In genomic region chr2:190215620-190216019, GRCh38 we compare ENCODE assay signal across 19 cellular contexts.
DNase-seq lines count a peak whose midpoint lies in the region; ATAC-seq and TF ChIP-seq lines count a peak whose summit lies in the region.
"Had no signal": no experiment of that assay in that cellular context is flagged by ENCODE, and none has a peak within 500 bp of the region (broad histone marks: within the 10 kb centered on the region; RNA-seq: fewer than 3 reads in every experiment).

No MANE protein-coding gene starts in this region.

- DNase-seq in SK-N-SH (peak; percentile 3), KBM-7 (peak; percentile 26), endothelial cell (ENCODE audit: low spot score) (no peak), neural progenitor cell (ENCODE audit: low spot score) (peak; percentile 73), NCI-H2081 (lab: John Stamatoyannopoulos, UW) (no peak), lower leg skin (ENCODE audit: low spot score in 2 of 2) (no peak), NCI-H2227 (lab: John Stamatoyannopoulos, UW; ENCODE audit: unreplicated experiment) (no peak)
- DNase-seq: activated naive CD8-positive, alpha-beta T cell treated with anti-CD3 and anti-CD28 coated beads for 36 hours; CD4-positive, CD25-positive, alpha-beta regulatory T cell; central memory CD4-positive, alpha-beta T cell; gastrocnemius medialis; mesendoderm; MG63; NCI-H2107; NCI-H774; ovary; stimulated activated CD4-positive, alpha-beta T cell treated with anti-CD3 and anti-CD28 coated beads, Interleukin-4, amount 100 ng/mL, for 4 hours; trophoblast cell had no signal

- H4K20me1 ChIP-seq in SK-N-SH (ENCODE audit: insufficient read depth) (no peaks in the 10 kb centered on the region), neural progenitor cell (ENCODE audit: low read depth) (peaks cover 14% of the 10 kb centered on the region)

- no peak overlapping the region for H3K4me3 Mint-ChIP-seq in endothelial cell (ENCODE audit: unreplicated experiment)
- H3K4me3 Mint-ChIP-seq in neural progenitor cell = no peak overlapping the region
- H3K4me3 Mint-ChIP-seq: activated naive CD8-positive, alpha-beta T cell treated with anti-CD3 and anti-CD28 coated beads for 36 hours had no signal

- TF ChIP-seq CTCF in SK-N-SH (IDR thresholded peaks at IDR 0.05) (no peak), endothelial cell (IDR thresholded peaks at IDR 0.05; ENCODE audit: unreplicated experiment) (no peak), neural progenitor cell (IDR thresholded peaks at IDR 0.05) (no peak), lower leg skin (IDR thresholded peaks at IDR 0.05) (no peak)

- H3K4me3 ChIP-seq in SK-N-SH (ENCODE audit: low read depth in 2 of 2, low read length in 1 of 2) = no peak overlapping the region
- no peak overlapping the region for H3K4me3 ChIP-seq in neural progenitor cell
- H3K4me3 ChIP-seq in lower leg skin (ENCODE audit: low read depth, poor library complexity, severe bottlenecking) = no peak overlapping the region
- H3K4me3 ChIP-seq: gastrocnemius medialis, MG63, ovary had no signal

- H3K36me3 Mint-ChIP-seq in endothelial cell (ENCODE audit: low read depth, unreplicated experiment) = no peaks in the 10 kb centered on the region
- peaks cover 6% of the 10 kb centered on the region for H3K36me3 Mint-ChIP-seq in neural progenitor cell

- H3K27me3 Mint-ChIP-seq in endothelial cell (ENCODE audit: unreplicated experiment) = peaks cover 10% of the 10 kb centered on the region
- peaks cover 2% of the 10 kb centered on the region for H3K27me3 Mint-ChIP-seq in neural progenitor cell (ENCODE audit: insufficient read depth, low read depth)
- H3K27me3 Mint-ChIP-seq: activated naive CD8-positive, alpha-beta T cell treated with anti-CD3 and anti-CD28 coated beads for 36 hours; CD4-positive, CD25-positive, alpha-beta regulatory T cell had no signal

- no peak for TF ChIP-seq POLR2A in lower leg skin (IDR thresholded peaks at IDR 0.05)

- ATAC-seq in SK-N-SH treated with all-trans-retinoic acid at 6 μM for 48 hours = no peak
- ATAC-seq: gastrocnemius medialis had no signal

- H3K79me2 ChIP-seq in SK-N-SH (ENCODE audit: insufficient read depth) (no peaks in the 10 kb centered on the region), neural progenitor cell (ENCODE audit: low read depth) (no peaks in the 10 kb centered on the region)

- no peaks in the 10 kb centered on the region for H3K27me3 ChIP-seq in SK-N-SH (ENCODE audit: insufficient read depth)
- H3K27me3 ChIP-seq in neural progenitor cell = no peaks in the 10 kb centered on the region
- H3K27me3 ChIP-seq: gastrocnemius medialis, MG63, ovary had no signal

- H3K4me1 ChIP-seq in SK-N-SH (ENCODE audit: control insufficient read depth in 1 of 2, insufficient read depth in 2 of 2, low read depth in 1 of 2, low read length in 1 of 2) (peaks cover 0 to 15% of the 10 kb centered on the region in 2 experiments; a peak in 1 of 4 replicates), neural progenitor cell (peaks cover 63% of the 10 kb centered on the region)
- H3K4me1 ChIP-seq: gastrocnemius medialis had no signal

- H3K4me1 Mint-ChIP-seq in endothelial cell (ENCODE audit: unreplicated experiment) (peaks cover 53% of the 10 kb centered on the region), neural progenitor cell (peaks cover 36% of the 10 kb centered on the region)

- H3K9me3 ChIP-seq in SK-N-SH (no peaks in the 10 kb centered on the region), neural progenitor cell (ENCODE audit: low read depth) (no peaks in the 10 kb centered on the region)
- H3K9me3 ChIP-seq: gastrocnemius medialis, MG63, ovary had no signal

- no peaks in the 10 kb centered on the region for H3K9me3 Mint-ChIP-seq in endothelial cell (ENCODE audit: unreplicated experiment)
- no peaks in the 10 kb centered on the region for H3K9me3 Mint-ChIP-seq in neural progenitor cell
- H3K9me3 Mint-ChIP-seq: activated naive CD8-positive, alpha-beta T cell treated with anti-CD3 and anti-CD28 coated beads for 36 hours; CD4-positive, CD25-positive, alpha-beta regulatory T cell had no signal

- POLR2A ChIA-PET in SK-N-SH (lab: Yijun Ruan, JAX) = no interaction called here

- no peaks in the 10 kb centered on the region for H3F3A ChIP-seq in SK-N-SH (replicated peaks; ENCODE audit: insufficient read depth)
- H3F3A ChIP-seq in neural progenitor cell (ENCODE audit: low read depth) = peaks cover 46% of the 10 kb centered on the region

- H3K27ac ChIP-seq in SK-N-SH (ENCODE audit: low read depth in 2 of 2, low read length in 1 of 2) (no peak overlapping the region), neural progenitor cell (peak overlapping the region; percentile 96)
- H3K27ac ChIP-seq: gastrocnemius medialis, ovary had no signal

- H3K36me3 ChIP-seq in SK-N-SH (replicated peaks in 1 of 2; ENCODE audit: control insufficient read depth in 1 of 2, insufficient read depth in 2 of 2, low read length in 1 of 2) = peaks cover 6 to 29% of the 10 kb centered on the region in 2 experiments
- peaks cover 6% of the 10 kb centered on the region for H3K36me3 ChIP-seq in neural progenitor cell
- H3K36me3 ChIP-seq: ovary had no signal

- no peak for TF ChIP-seq RAD21 in SK-N-SH (IDR thresholded peaks at IDR 0.05; ENCODE audit: low read length)

- H2AFZ ChIP-seq in SK-N-SH (ENCODE audit: low read depth) (no peak overlapping the region), neural progenitor cell (replicated peaks) (no peak overlapping the region)

- WGBS in SK-N-SH (ENCODE audit: low lambda C conversion rate) = 68% methylated on average over 3 of the region's 3 CpGs
- 55 to 61% methylated on average over 3 of the region's 3 CpGs for WGBS in lower leg skin, 2 donors

- H3K4me2 ChIP-seq in SK-N-SH (no peak overlapping the region), neural progenitor cell (peak overlapping the region; percentile 70)

- H3K27ac Mint-ChIP-seq in endothelial cell (ENCODE audit: unreplicated experiment) = peak overlapping the region; percentile 49
- peak overlapping the region; percentile 50 for H3K27ac Mint-ChIP-seq in neural progenitor cell
- H3K27ac Mint-ChIP-seq: activated naive CD8-positive, alpha-beta T cell treated with anti-CD3 and anti-CD28 coated beads for 36 hours had no signal

- intact Hi-C loops in lower leg skin (cut with DNase I; ENCODE audit: low total_unique reads) = no loop called here

- no peak for TF ChIP-seq EP300 in SK-N-SH (IDR thresholded peaks at IDR 0.05; ENCODE audit: borderline replicate concordance in 1 of 2, low read depth in 1 of 2, low read length in 1 of 2)

- H3K9ac ChIP-seq in SK-N-SH (no peak overlapping the region), neural progenitor cell (no peak overlapping the region)

- H3K9me2 ChIP-seq in SK-N-SH = no peaks in the 10 kb centered on the region

- CTCF ChIA-PET in SK-N-SH (lab: Yijun Ruan, JAX) = interaction anchor here (1.0 to 1.3 kb wide), 2 partner anchors 9 to 61 kb away, joined by 3 read pairs; no protein-coding TSS in a partner anchor

- in situ Hi-C loops in KBM-7 (cut with MboI; ENCODE audit: low pct_unique_long_range_greater_than_20kb, low sequenced_read_pairs) = no loop called here

TF ChIP-seq in SK-N-SH, 30 proteins besides CTCF, POLR2A, EP300 and RAD21:
- no peak for TF ChIP-seq MAX (IDR thresholded peaks at IDR 0.05; ENCODE audit: low read depth)

TF ChIP-seq in SK-N-SH treated with all-trans-retinoic acid at 6 μM for 48 hours, 23 proteins besides CTCF, POLR2A, EP300 and RAD21:
- TF ChIP-seq OSR1 (CRISPR knock-in tag; IDR thresholded peaks at IDR 0.05) = no peak

Comparison
In these comparisons a context has a peak if more than half of its experiments do, and no peak if none do; other contexts are left out.
1. DNase-seq: peak in SK-N-SH (single experiment), KBM-7 (single experiment) and neural progenitor cell (single experiment); none in endothelial cell (single experiment), NCI-H2081 (0 of 2), lower leg skin (0 of 2) and NCI-H2227 (single experiment).